Comparison of ENCODE assay signal across 21 cellular contexts in genomic region chr16:85301171-85301690, GRCh38.
DNase-seq lines count a peak whose midpoint lies in the region; ATAC-seq and TF ChIP-seq lines count a peak whose summit lies in the region.
"Had no signal": no experiment of that assay in that cellular context is flagged by ENCODE, and none has a peak within 500 bp of the region (broad histone marks: within the 10 kb centered on the region; RNA-seq: fewer than 3 reads in every experiment).

No MANE protein-coding gene starts in this region.

- no peaks in the 10 kb centered on the region for H3K36me3 Mint-ChIP-seq in brain
- H3K36me3 Mint-ChIP-seq in stimulated activated memory B cell treated with anti-CD40 and anti-IgM and Interleukin-4, amounts not matched to agents 10 μg/mL and 1 μg/mL and 100 μg/mL, for 72 hours, result no peaks in the 10 kb centered on the region
- H3K36me3 Mint-ChIP-seq: CD4-positive, alpha-beta memory T cell had no signal

- BruUV-seq in OCI-LY7 (replicated peaks; lab: Mats Ljungman, UMichigan), result no TSS peak

- peak overlapping the region in 4 of 5 experiments; percentile 71 to 95 (median 82) for H3K27ac Mint-ChIP-seq in brain
- no peak overlapping the region for H3K27ac Mint-ChIP-seq in stimulated activated memory B cell treated with anti-CD40 and anti-IgM and Interleukin-4, amounts not matched to agents 10 μg/mL and 1 μg/mL and 100 μg/mL, for 72 hours

- H3K27ac ChIP-seq in cardiac muscle cell (peak overlapping the region; percentile 10), stomach (peak overlapping the region in 3 of 5 donors; percentile 13 to 40 (median 37)), spleen (no peak overlapping the region), OCI-LY7 (ENCODE audit: low read depth, low read length, poor library complexity, severe bottlenecking) (no peak overlapping the region)
- H3K27ac ChIP-seq: GM23248, tibial nerve had no signal

- ATAC-seq in left ventricle myocardium superior, result no peak
- no peak for ATAC-seq in stimulated activated memory B cell treated with anti-CD40 and anti-IgM and Interleukin-4, amounts not matched to agents 10 μg/mL and 1 μg/mL and 100 μg/mL, for 72 hours
- ATAC-seq: left colon, sciatic nerve had no signal

- H2AFZ ChIP-seq in OCI-LY7 (ENCODE audit: low read length), result no peak overlapping the region
- H2AFZ ChIP-seq: GM23248 had no signal

- H3K36me3 ChIP-seq in cardiac muscle cell, result no peaks in the 10 kb centered on the region
- no peaks in the 10 kb centered on the region for H3K36me3 ChIP-seq in stomach
- no peaks in the 10 kb centered on the region for H3K36me3 ChIP-seq in spleen
- no peaks in the 10 kb centered on the region for H3K36me3 ChIP-seq in OCI-LY7 (ENCODE audit: insufficient read depth, low read length)
- H3K36me3 ChIP-seq: tibial nerve had no signal

- H3K9me3 ChIP-seq in cardiac muscle cell (ENCODE audit: low read depth) (no peaks in the 10 kb centered on the region), stomach (no peaks in the 10 kb centered on the region), spleen (no peaks in the 10 kb centered on the region), OCI-LY7 (ENCODE audit: low read length) (no peaks in the 10 kb centered on the region)
- H3K9me3 ChIP-seq: tibial nerve had no signal

- H3K9me2 ChIP-seq in OCI-LY7 (ENCODE audit: insufficient read depth, low read length), result no peaks in the 10 kb centered on the region

- peak overlapping the region in 2 of 5 experiments; percentile 15 to 35 for H3K4me3 Mint-ChIP-seq in brain
- no peak overlapping the region for H3K4me3 Mint-ChIP-seq in stimulated activated memory B cell treated with anti-CD40 and anti-IgM and Interleukin-4, amounts not matched to agents 10 μg/mL and 1 μg/mL and 100 μg/mL, for 72 hours
- H3K4me3 Mint-ChIP-seq: CD4-positive, alpha-beta memory T cell had no signal

- no peak for DNase-seq in cardiac muscle cell (ENCODE audit: low read depth in 1 of 2, low spot score in 1 of 2)
- DNase-seq in left ventricle myocardium superior, result no peak
- DNase-seq in NCI-H2107 treated with DMSO at 0.1 percent for 48 hours (lab: John Stamatoyannopoulos, UW; ENCODE audit: unreplicated experiment), result peak; percentile 63
- DNase-seq in stomach, result peak; percentile 82
- no peak for DNase-seq in spleen
- no peak for DNase-seq in OCI-LY7 (ENCODE audit: low spot score)
- DNase-seq: activated naive CD4-positive, alpha-beta T cell; anterior cingulate cortex; CD4-positive, alpha-beta memory T cell; EL; GM23248; Karpas-422; left colon; NCI-H1048; NCI-H446 treated with DMSO at 0.1 percent for 48 hours; Right ventricle myocardium superior; stimulated activated naive CD4-positive, alpha-beta T cell had no signal

- no peaks in the 10 kb centered on the region for H3K79me2 ChIP-seq in OCI-LY7 (ENCODE audit: insufficient read depth, low read depth, low read length)

- peaks cover 27% of the 10 kb centered on the region for H3K4me1 ChIP-seq in cardiac muscle cell (ENCODE audit: low read depth)
- peaks cover 33 to 69% (median 53%) of the 10 kb centered on the region in 4 donors for H3K4me1 ChIP-seq in stomach
- H3K4me1 ChIP-seq in spleen, result peaks cover 25 to 61% (median 39%) of the 10 kb centered on the region in 6 donors
- H3K4me1 ChIP-seq in OCI-LY7 (ENCODE audit: insufficient read depth, low read length, poor library complexity, severe bottlenecking), result peaks cover 36% of the 10 kb centered on the region

- no peak for TF ChIP-seq EP300 in stomach (IDR thresholded peaks at IDR 0.05)

- H3K27me3 Mint-ChIP-seq in brain, result peaks cover 10% of the 10 kb centered on the region
- H3K27me3 Mint-ChIP-seq in stimulated activated memory B cell treated with anti-CD40 and anti-IgM and Interleukin-4, amounts not matched to agents 10 μg/mL and 1 μg/mL and 100 μg/mL, for 72 hours, result peaks cover 19% of the 10 kb centered on the region

- no peaks in the 10 kb centered on the region for H4K20me1 ChIP-seq in OCI-LY7 (ENCODE audit: insufficient read depth, low read length)

- H3K9me3 Mint-ChIP-seq in brain, result no peaks in the 10 kb centered on the region
- H3K9me3 Mint-ChIP-seq in stimulated activated memory B cell treated with anti-CD40 and anti-IgM and Interleukin-4, amounts not matched to agents 10 μg/mL and 1 μg/mL and 100 μg/mL, for 72 hours, result no peaks in the 10 kb centered on the region
- H3K9me3 Mint-ChIP-seq: CD4-positive, alpha-beta memory T cell had no signal

- WGBS in stomach, 5 donors, result 30 to 57% (median 39%) methylated on average over 8 to 10 of the region's 10 CpGs
- 76 to 90% (median 84%) methylated on average over 6 to 10 of the region's 10 CpGs for WGBS in spleen, 5 donors

- H3K4me1 Mint-ChIP-seq in brain, result peaks cover 52% of the 10 kb centered on the region
- H3K4me1 Mint-ChIP-seq in stimulated activated memory B cell treated with anti-CD40 and anti-IgM and Interleukin-4, amounts not matched to agents 10 μg/mL and 1 μg/mL and 100 μg/mL, for 72 hours, result peaks cover 29% of the 10 kb centered on the region

- no peak for TF ChIP-seq POLR2A in stomach (IDR thresholded peaks at IDR 0.05)
- TF ChIP-seq POLR2A in spleen (IDR thresholded peaks at IDR 0.05), result no peak

- CTCF ChIA-PET in OCI-LY7 (lab: Charles Lee; ENCODE audit: unreplicated experiment), result no interaction called here

- no peak overlapping the region for H3K4me3 ChIP-seq in cardiac muscle cell
- no peak overlapping the region for H3K4me3 ChIP-seq in stomach
- H3K4me3 ChIP-seq in spleen, result no peak overlapping the region
- no peak overlapping the region for H3K4me3 ChIP-seq in OCI-LY7 (ENCODE audit: low read depth, low read length, poor library complexity, severe bottlenecking)
- H3K4me3 ChIP-seq: GM23248, tibial nerve had no signal

- H3K27me3 ChIP-seq in cardiac muscle cell (no peaks in the 10 kb centered on the region), stomach (peaks cover 0 to 3% (median 0%) of the 10 kb centered on the region in 3 donors), spleen (replicated peaks in 1 of 7) (peaks cover 0 to 11% (median 0%) of the 10 kb centered on the region in 7 donors)
- H3K27me3 ChIP-seq: tibial nerve had no signal

- no peak for TF ChIP-seq CTCF in cardiac muscle cell (IDR thresholded peaks at IDR 0.05; ENCODE audit: low read depth, low read length)
- TF ChIP-seq CTCF in brain (conservative IDR thresholded peaks at IDR 0.05), result no peak
- no peak for TF ChIP-seq CTCF in stomach (IDR thresholded peaks at IDR 0.05)
- TF ChIP-seq CTCF in spleen (IDR thresholded peaks at IDR 0.05 in 8 of 11, conservative IDR thresholded peaks at IDR 0.05 in 3 of 11), result no peak
- TF ChIP-seq CTCF in OCI-LY7 (conservative IDR thresholded peaks at IDR 0.05; ENCODE audit: low read length), result no peak

- no peak overlapping the region for H3K4me2 ChIP-seq in OCI-LY7 (ENCODE audit: low read length)

- POLR2A ChIA-PET in OCI-LY7 (lab: Charles Lee), result no interaction called here

- intact Hi-C loops in left ventricle myocardium superior (cut with micrococcal nuclease) (no loop called here), stomach (cut with DNase I; ENCODE audit: low total_unique reads) (no loop called here), spleen (cut with DNase I; ENCODE audit: low total_unique reads) (no loop called here), OCI-LY7 (cut with micrococcal nuclease; ENCODE audit: unreplicated experiment) (loop anchor here (5.0 to 10.0 kb wide), 2 partner anchors 61 to 454 kb away; partner anchors contain the start of gene C16orf74)

Comparison
In these comparisons a context has a peak if more than half of its experiments do, and no peak if none do; other contexts are left out.
1. DNase-seq: peak in NCI-H2107 treated with DMSO at 0.1 percent for 48 hours (single experiment) and stomach (single experiment); none in cardiac muscle cell (0 of 2), left ventricle myocardium superior (single experiment), spleen (single experiment) and OCI-LY7 (single experiment).
2. H3K27ac ChIP-seq: peak in cardiac muscle cell (single experiment) and stomach (3 of 5); none in spleen (0 of 8) and OCI-LY7 (single experiment).